In the genomic region with DNA sequence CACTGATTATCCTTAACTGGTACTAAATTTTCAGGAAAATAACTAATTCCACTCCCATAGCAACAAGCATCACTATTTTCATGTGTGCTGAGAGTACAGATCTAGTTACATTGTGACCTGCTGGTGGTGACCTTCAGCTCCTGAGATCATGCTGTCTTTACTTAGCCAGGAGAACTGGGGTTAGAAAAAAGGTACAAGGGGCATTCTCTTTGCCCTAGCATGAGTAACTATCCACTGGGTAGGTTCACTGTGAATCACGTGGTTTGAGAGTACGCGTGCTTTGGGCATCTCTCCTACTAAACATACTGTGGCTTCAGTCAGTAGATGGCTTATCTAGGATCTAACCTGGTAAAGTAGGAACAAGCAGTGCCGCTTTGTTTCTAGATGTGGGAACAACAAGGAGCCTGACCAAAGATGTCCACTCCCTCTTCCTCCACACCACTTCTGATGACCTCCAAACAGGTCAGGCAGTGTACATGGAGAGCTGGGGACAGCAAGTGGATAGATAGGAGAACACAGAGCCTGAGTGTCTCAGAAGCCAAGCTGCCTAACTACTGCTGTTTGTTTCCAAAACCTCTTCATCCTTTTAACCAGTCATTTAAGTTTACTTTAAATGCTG, we compare ENCODE assay signal across 17 cellular contexts.
A peak's percentile ranks its signal among the peaks of the same experiment; 100 is the strongest.
DNase-seq lines count a peak whose midpoint lies in the region; ATAC-seq, FAIRE-seq and TF ChIP-seq lines count a peak whose summit lies in the region.
"Had no signal": no experiment of that assay in that cellular context is flagged by ENCODE, and none has a peak within 500 bp of the region (broad histone marks: within the 10 kb centered on the region; RNA-seq: fewer than 3 reads in every experiment).

No MANE protein-coding gene starts in this region.

- H3K9me3 Mint-ChIP-seq in astrocyte (ENCODE audit: unreplicated experiment) (no peaks in the 10 kb centered on the region), CD14-positive monocyte (no peaks in the 10 kb centered on the region)
- H3K9me3 Mint-ChIP-seq in activated T-cell treated with anti-CD3 and anti-CD28 coated beads, Interleukin-2, amount 50 U/mL, for 4 hours: no peaks in the 10 kb centered on the region
- H3K9me3 Mint-ChIP-seq: activated CD4-positive, alpha-beta T cell treated with anti-CD3 and anti-CD28 coated beads, Interleukin-2, amount 10 ng/mL, durations not matched to agents 7 days and 5 days; central memory CD8-positive, alpha-beta T cell had no signal

- peaks cover 12% of the 10 kb centered on the region for H3K79me2 ChIP-seq in astrocyte (ENCODE audit: insufficient read depth, low read length)

- H3K9me3 ChIP-seq in astrocyte (ENCODE audit: insufficient read depth, low read depth, low read length): no peaks in the 10 kb centered on the region
- H3K9me3 ChIP-seq in iPS-20b (ENCODE audit: insufficient read depth, low read depth, low read length): no peaks in the 10 kb centered on the region
- no peaks in the 10 kb centered on the region for H3K9me3 ChIP-seq in sigmoid colon
- no peaks in the 10 kb centered on the region for H3K9me3 ChIP-seq in Peyer's patch

- 94 to 95% methylated on average over 4 of the region's 4 CpGs for WGBS in sigmoid colon, 2 donors

- no peak overlapping the region for H3K9ac ChIP-seq in astrocyte (ENCODE audit: low read length)
- peak overlapping the region; percentile 1; the same call in 1 of the 2 replicates for H3K9ac ChIP-seq in iPS-20b (ENCODE audit: low read depth, low read length)

- H2AFZ ChIP-seq in astrocyte (ENCODE audit: low read depth, low read length): no peak overlapping the region

- peak; percentile 71 for FAIRE-seq in HTR-8/SVneo (lab: Jason Lieb, UNC)
- no peak for FAIRE-seq in astrocyte (lab: Jason Lieb, UNC)
- FAIRE-seq: frontal cortex, islet of Langerhans had no signal

- no peak for ATAC-seq in HG03460 (IDR thresholded peaks at IDR 0.05; ENCODE audit: unreplicated experiment)
- ATAC-seq in activated T-cell treated with anti-CD3 and anti-CD28 coated beads, Interleukin-2, amount 50 U/mL, for 4 hours: no peak
- ATAC-seq: T-helper 17 cell had no signal

- H3K4me3 Mint-ChIP-seq in astrocyte (ENCODE audit: unreplicated experiment): no peak overlapping the region
- no peak overlapping the region for H3K4me3 Mint-ChIP-seq in CD14-positive monocyte
- no peak overlapping the region for H3K4me3 Mint-ChIP-seq in activated T-cell treated with anti-CD3 and anti-CD28 coated beads, Interleukin-2, amount 50 U/mL, for 4 hours
- H3K4me3 Mint-ChIP-seq: activated CD4-positive, alpha-beta T cell treated with anti-CD3 and anti-CD28 coated beads, Interleukin-2, amount 10 ng/mL, durations not matched to agents 7 days and 5 days; activated naive CD8-positive, alpha-beta T cell; central memory CD8-positive, alpha-beta T cell; T-helper 17 cell had no signal

- peaks cover 60% of the 10 kb centered on the region for H3K36me3 ChIP-seq in astrocyte (ENCODE audit: insufficient read depth, low read length)
- H3K36me3 ChIP-seq in iPS-20b (ENCODE audit: insufficient read depth, low read depth, low read length): peaks cover 30% of the 10 kb centered on the region
- H3K36me3 ChIP-seq in sigmoid colon: peaks cover 16 to 97% (median 43%) of the 10 kb centered on the region in 4 donors
- H3K36me3 ChIP-seq in Peyer's patch: peaks cover 0 to 47% (median 0%) of the 10 kb centered on the region in 3 donors

- no peak overlapping the region for H3K4me2 ChIP-seq in astrocyte (ENCODE audit: low read length)

- DNase-seq in HTR-8/SVneo (ENCODE audit: insufficient read length, low spot score): no peak
- DNase-seq in astrocyte (ENCODE audit: low read depth): no peak
- no peak for DNase-seq in sigmoid colon
- DNase-seq in Peyer's patch: no peak
- no peak for DNase-seq in CD14-positive monocyte (ENCODE audit: low spot score)
- DNase-seq in activated T-cell treated with anti-CD3 and anti-CD28 coated beads, Interleukin-2, amount 50 U/mL, for 4 hours: no peak
- DNase-seq: activated CD4-positive, alpha-beta T cell treated with anti-CD3 and anti-CD28 coated beads, Interleukin-2, amount 10 ng/mL, durations not matched to agents 7 days and 5 days; midbrain; NCI-H1048; stimulated activated naive CD4-positive, alpha-beta T cell; T-helper 17 cell had no signal

- TF ChIP-seq POLR2A in sigmoid colon (IDR thresholded peaks at IDR 0.05) (no peak), Peyer's patch (IDR thresholded peaks at IDR 0.05) (no peak)

- peak overlapping the region; percentile 54 for H3K27ac Mint-ChIP-seq in astrocyte (ENCODE audit: unreplicated experiment)
- no peak overlapping the region for H3K27ac Mint-ChIP-seq in CD14-positive monocyte
- H3K27ac Mint-ChIP-seq: activated CD4-positive, alpha-beta T cell treated with anti-CD3 and anti-CD28 coated beads, Interleukin-2, amount 10 ng/mL, durations not matched to agents 7 days and 5 days; activated naive CD8-positive, alpha-beta T cell; T-helper 17 cell had no signal

- peaks cover 9% of the 10 kb centered on the region for H3K36me3 Mint-ChIP-seq in astrocyte (ENCODE audit: low read depth, unreplicated experiment)
- no peaks in the 10 kb centered on the region for H3K36me3 Mint-ChIP-seq in CD14-positive monocyte
- H3K36me3 Mint-ChIP-seq in activated T-cell treated with anti-CD3 and anti-CD28 coated beads, Interleukin-2, amount 50 U/mL, for 4 hours (ENCODE audit: insufficient read depth): no peaks in the 10 kb centered on the region
- H3K36me3 Mint-ChIP-seq: activated naive CD8-positive, alpha-beta T cell had no signal

- H3K27me3 Mint-ChIP-seq in astrocyte (ENCODE audit: low read depth, unreplicated experiment) (no peaks in the 10 kb centered on the region), CD14-positive monocyte (ENCODE audit: low read depth in 3 of 3) (no peaks in the 10 kb centered on the region)
- no peaks in the 10 kb centered on the region for H3K27me3 Mint-ChIP-seq in activated T-cell treated with anti-CD3 and anti-CD28 coated beads, Interleukin-2, amount 50 U/mL, for 4 hours (ENCODE audit: low read depth)
- H3K27me3 Mint-ChIP-seq: activated CD4-positive, alpha-beta T cell treated with anti-CD3 and anti-CD28 coated beads, Interleukin-2, amount 10 ng/mL, durations not matched to agents 7 days and 5 days; activated naive CD8-positive, alpha-beta T cell; central memory CD8-positive, alpha-beta T cell had no signal

- peaks cover 37% of the 10 kb centered on the region for H4K20me1 ChIP-seq in astrocyte (ENCODE audit: insufficient read depth, low read length)

- TF ChIP-seq EP300 in sigmoid colon (IDR thresholded peaks at IDR 0.05): no peak

- no peaks in the 10 kb centered on the region for H3K27me3 ChIP-seq in astrocyte (ENCODE audit: insufficient read depth, low read length)
- no peaks in the 10 kb centered on the region for H3K27me3 ChIP-seq in iPS-20b (ENCODE audit: insufficient read depth, low read length)
- H3K27me3 ChIP-seq in sigmoid colon: no peaks in the 10 kb centered on the region
- H3K27me3 ChIP-seq in Peyer's patch: no peaks in the 10 kb centered on the region

- intact Hi-C loops in sigmoid colon (cut with DNase I) (loop anchor here (2.0 to 10.0 kb wide), 5 partner anchors 95 to 562 kb away; partner anchors contain the start of genes CBR4 and SH3RF1), CD14-positive monocyte (cut with micrococcal nuclease) (loop anchor here (5.0 to 10.0 kb wide), 4 partner anchors 208 to 572 kb away; no protein-coding TSS in a partner anchor)

- peaks cover 26% of the 10 kb centered on the region for H3K4me1 Mint-ChIP-seq in astrocyte (ENCODE audit: low read depth, unreplicated experiment)
- H3K4me1 Mint-ChIP-seq in CD14-positive monocyte: peaks cover 2% of the 10 kb centered on the region
- H3K4me1 Mint-ChIP-seq in activated T-cell treated with anti-CD3 and anti-CD28 coated beads, Interleukin-2, amount 50 U/mL, for 4 hours (ENCODE audit: low read depth): no peaks in the 10 kb centered on the region
- H3K4me1 Mint-ChIP-seq: activated CD4-positive, alpha-beta T cell treated with anti-CD3 and anti-CD28 coated beads, Interleukin-2, amount 10 ng/mL, durations not matched to agents 7 days and 5 days had no signal

- H3K4me3 ChIP-seq in astrocyte (ENCODE audit: insufficient read depth, low read depth, low read length) (no peak overlapping the region), iPS-20b (ENCODE audit: low read length) (no peak overlapping the region), sigmoid colon (no peak overlapping the region), Peyer's patch (no peak overlapping the region)

- H3K4me1 ChIP-seq in astrocyte (ENCODE audit: insufficient read depth, low read length): no peaks in the 10 kb centered on the region
- H3K4me1 ChIP-seq in iPS-20b (ENCODE audit: insufficient read depth, low read length): peaks cover 30% of the 10 kb centered on the region
- H3K4me1 ChIP-seq in sigmoid colon: peaks cover 0 to 39% (median 35%) of the 10 kb centered on the region in 4 donors
- H3K4me1 ChIP-seq in Peyer's patch: no peaks in the 10 kb centered on the region

- H3K27ac ChIP-seq in astrocyte (ENCODE audit: low read depth, low read length): no peak overlapping the region
- H3K27ac ChIP-seq in iPS-20b (ENCODE audit: low read length): peak overlapping the region; percentile 26
- peak overlapping the region; percentile 61 to 76 (median 71) for H3K27ac ChIP-seq in sigmoid colon
- no peak overlapping the region for H3K27ac ChIP-seq in Peyer's patch

- TF ChIP-seq CTCF in astrocyte (IDR thresholded peaks at IDR 0.05; ENCODE audit: insufficient read depth, low read depth, low read length): no peak
- TF ChIP-seq CTCF in sigmoid colon (IDR thresholded peaks at IDR 0.05): no peak
- no peak for TF ChIP-seq CTCF in Peyer's patch (IDR thresholded peaks at IDR 0.05)
- no peak for TF ChIP-seq CTCF in CD14-positive monocyte (IDR thresholded peaks at IDR 0.05)

Comparison
In these comparisons a context has a peak if more than half of its experiments do, and no peak if none do; other contexts are left out.
1. H3K27ac ChIP-seq: peak in iPS-20b (single experiment) and sigmoid colon (4 of 4); none in astrocyte (single experiment) and Peyer's patch (0 of 4).